Comparison of ENCODE assay signal across 22 cellular contexts in the genomic region with DNA sequence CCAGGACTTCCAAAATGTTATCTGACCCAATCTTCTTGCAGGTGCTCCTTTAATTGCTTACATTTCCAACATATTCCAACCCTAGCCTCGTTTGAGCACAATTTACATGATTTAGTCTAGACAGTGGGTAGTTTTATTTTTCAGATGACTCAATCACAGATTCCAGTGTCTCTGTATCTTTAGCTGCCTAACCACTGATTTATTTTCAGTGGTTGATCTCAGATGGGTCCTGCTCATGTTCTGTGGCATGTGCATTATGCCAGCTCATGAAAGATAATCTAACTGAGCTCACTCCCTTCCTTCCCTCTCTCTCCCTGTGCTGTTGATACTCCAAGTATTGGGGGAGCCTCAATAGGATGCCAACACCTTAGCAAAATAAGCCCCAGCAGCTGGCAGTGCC.
DNase-seq lines count a peak whose midpoint lies in the region; ATAC-seq and TF ChIP-seq lines count a peak whose summit lies in the region.
"Had no signal": no experiment of that assay in that cellular context is flagged by ENCODE, and none has a peak within 500 bp of the region (broad histone marks: within the 10 kb centered on the region; RNA-seq: fewer than 3 reads in every experiment).

No MANE protein-coding gene starts in this region.

- POLR2A ChIA-PET in activated CD4-positive, alpha-beta T cell treated with anti-CD3 and anti-CD28 coated beads, Interleukin-2, amount 10 ng/mL, durations not matched to agents 7 days and 5 days (lab: Charles Lee), result no interaction called here

- TF ChIP-seq CTCF in left lung (IDR thresholded peaks at IDR 0.05) (no peak), upper lobe of left lung (IDR thresholded peaks at IDR 0.05) (no peak)

- H3K27me3 ChIP-seq in left lung, result no peaks in the 10 kb centered on the region
- no peaks in the 10 kb centered on the region for H3K27me3 ChIP-seq in upper lobe of left lung
- H3K27me3 ChIP-seq: neural progenitor cell, SJSA1, thyroid gland had no signal

- TF ChIP-seq POLR2A in upper lobe of left lung (IDR thresholded peaks at IDR 0.05), result no peak

- peak; percentile 50 for DNase-seq in H4 (ENCODE audit: low spot score)
- peak; percentile 90 for DNase-seq in amniotic epithelial cell (ENCODE audit: low read depth)
- no peak for DNase-seq in left lung
- peak; percentile 25 for DNase-seq in stromal cell of bone marrow (ENCODE audit: low read depth)
- no peak for DNase-seq in SHP77 treated with DMSO at 0.1 percent for 48 hours (lab: John Stamatoyannopoulos, UW)
- no peak for DNase-seq in posterior vena cava (ENCODE audit: low spot score)
- DNase-seq in activated CD4-positive, alpha-beta T cell treated with anti-CD3 and anti-CD28 coated beads, Interleukin-2, amount 10 ng/mL, durations not matched to agents 7 days and 5 days, result no peak
- DNase-seq in upper lobe of left lung, result no peak
- DNase-seq: activated CD4-positive, alpha-beta T cell treated with anti-CD3 and anti-CD28 coated beads, Interleukin-2, amount 50 U/mL, for 48 hours; activated effector memory CD4-positive, alpha-beta T cell treated with anti-CD3 and anti-CD28 coated beads, Interleukin-2, amount 50 U/mL, for 16 hours; CD8-positive, alpha-beta memory T cell; MG63; mucosa of descending colon; NCI-H1417 treated with DMSO at 0.1 percent for 48 hours; NCI-H2107; PC-9; small intestine; stimulated activated naive B cell treated with anti-CD40 and anti-IgM and Interleukin-4, amounts not matched to agents 10 μg/mL and 1 μg/mL and 100 μg/mL, for 72 hours; T-helper 17 cell; thyroid gland had no signal

- WGBS in upper lobe of left lung, 2 donors, result 57 to 69% methylated on average over 1 of the region's 1 CpG

- H3K27ac Mint-ChIP-seq in activated CD4-positive, alpha-beta T cell treated with anti-CD3 and anti-CD28 coated beads, Interleukin-2, amount 10 ng/mL, durations not matched to agents 7 days and 5 days, result no peak overlapping the region
- H3K27ac Mint-ChIP-seq: CD8-positive, alpha-beta memory T cell; neural progenitor cell; stimulated activated naive B cell treated with anti-CD40 and anti-IgM and Interleukin-4, amounts not matched to agents 10 μg/mL and 1 μg/mL and 100 μg/mL, for 72 hours; T-helper 17 cell had no signal

- H3K9me3 ChIP-seq in left lung (peaks cover 0 to 3% of the 10 kb centered on the region in 2 donors), upper lobe of left lung (no peaks in the 10 kb centered on the region)
- H3K9me3 ChIP-seq: MG63, mucosa of descending colon, SJSA1, thyroid gland had no signal

- H3K4me3 ChIP-seq in left lung (no peak overlapping the region), upper lobe of left lung (no peak overlapping the region)
- H3K4me3 ChIP-seq: MG63, mucosa of descending colon, neural progenitor cell, PC-9, SJSA1, thyroid gland had no signal

- H3K4me1 ChIP-seq in left lung (no peaks in the 10 kb centered on the region), upper lobe of left lung (no peaks in the 10 kb centered on the region)
- H3K4me1 ChIP-seq: thyroid gland had no signal

- H3K36me3 ChIP-seq in left lung, result no peaks in the 10 kb centered on the region
- no peaks in the 10 kb centered on the region for H3K36me3 ChIP-seq in upper lobe of left lung
- H3K36me3 ChIP-seq: MG63, neural progenitor cell, SJSA1, thyroid gland had no signal

- H3K27ac ChIP-seq in left lung, result peak overlapping the region in 1 of 2 donors; percentile 7
- H3K27ac ChIP-seq in upper lobe of left lung, result no peak overlapping the region
- H3K27ac ChIP-seq: neural progenitor cell, PC-9, SJSA1, thyroid gland had no signal

- CTCF ChIA-PET in activated CD4-positive, alpha-beta T cell treated with anti-CD3 and anti-CD28 coated beads, Interleukin-2, amount 10 ng/mL, durations not matched to agents 7 days and 5 days (lab: Charles Lee), result no interaction called here

- ATAC-seq in left lung, result peak; percentile 26
- no peak for ATAC-seq in upper lobe of left lung (ENCODE audit: low FRiP score in 2 of 2)
- ATAC-seq: mucosa of descending colon; stimulated activated naive B cell treated with anti-CD40 and anti-IgM and Interleukin-4, amounts not matched to agents 10 μg/mL and 1 μg/mL and 100 μg/mL, for 72 hours; T-helper 17 cell had no signal

- intact Hi-C loops in left lung (cut with DNase I) (no loop called here), posterior vena cava (cut with DNase I) (no loop called here)

- no peaks in the 10 kb centered on the region for H3K27me3 Mint-ChIP-seq in activated CD4-positive, alpha-beta T cell treated with anti-CD3 and anti-CD28 coated beads, Interleukin-2, amount 10 ng/mL, durations not matched to agents 7 days and 5 days
- H3K27me3 Mint-ChIP-seq: CD8-positive, alpha-beta memory T cell; stimulated activated naive B cell treated with anti-CD40 and anti-IgM and Interleukin-4, amounts not matched to agents 10 μg/mL and 1 μg/mL and 100 μg/mL, for 72 hours; T-helper 17 cell had no signal

- H3K9me3 Mint-ChIP-seq in activated CD4-positive, alpha-beta T cell treated with anti-CD3 and anti-CD28 coated beads, Interleukin-2, amount 10 ng/mL, durations not matched to agents 7 days and 5 days, result no peaks in the 10 kb centered on the region

- no peaks in the 10 kb centered on the region for H3K4me1 Mint-ChIP-seq in activated CD4-positive, alpha-beta T cell treated with anti-CD3 and anti-CD28 coated beads, Interleukin-2, amount 10 ng/mL, durations not matched to agents 7 days and 5 days
- H3K4me1 Mint-ChIP-seq: CD8-positive, alpha-beta memory T cell; stimulated activated naive B cell treated with anti-CD40 and anti-IgM and Interleukin-4, amounts not matched to agents 10 μg/mL and 1 μg/mL and 100 μg/mL, for 72 hours; T-helper 17 cell had no signal

- H3K4me3 Mint-ChIP-seq in activated CD4-positive, alpha-beta T cell treated with anti-CD3 and anti-CD28 coated beads, Interleukin-2, amount 10 ng/mL, durations not matched to agents 7 days and 5 days, result no peak overlapping the region
- H3K4me3 Mint-ChIP-seq: neural progenitor cell; stimulated activated naive B cell treated with anti-CD40 and anti-IgM and Interleukin-4, amounts not matched to agents 10 μg/mL and 1 μg/mL and 100 μg/mL, for 72 hours; T-helper 17 cell had no signal

- TF ChIP-seq EP300 in upper lobe of left lung (IDR thresholded peaks at IDR 0.05), result no peak

- H3K36me3 Mint-ChIP-seq in activated CD4-positive, alpha-beta T cell treated with anti-CD3 and anti-CD28 coated beads, Interleukin-2, amount 10 ng/mL, durations not matched to agents 7 days and 5 days (ENCODE audit: low read depth), result no peaks in the 10 kb centered on the region
- H3K36me3 Mint-ChIP-seq: CD8-positive, alpha-beta memory T cell; neural progenitor cell; stimulated activated naive B cell treated with anti-CD40 and anti-IgM and Interleukin-4, amounts not matched to agents 10 μg/mL and 1 μg/mL and 100 μg/mL, for 72 hours had no signal

Comparison
In these comparisons a context has a peak if more than half of its experiments do, and no peak if none do; other contexts are left out.
1. DNase-seq: peak in H4 (single experiment), amniotic epithelial cell (single experiment) and stromal cell of bone marrow (single experiment); none in left lung (0 of 2), SHP77 treated with DMSO at 0.1 percent for 48 hours (single experiment), posterior vena cava (single experiment), activated CD4-positive, alpha-beta T cell treated with anti-CD3 and anti-CD28 coated beads, Interleukin-2, amount 10 ng/mL, durations not matched to agents 7 days and 5 days (single experiment) and upper lobe of left lung (0 of 2).